Comparison of ENCODE assay signal across 21 cellular contexts in genomic region chr2:31075936-31076590, GRCh38.
A peak's percentile ranks its signal among the peaks of the same experiment; 100 is the strongest.
DNase-seq lines count a peak whose midpoint lies in the region; ATAC-seq and TF ChIP-seq lines count a peak whose summit lies in the region.
"Had no signal": no experiment of that assay in that cellular context is flagged by ENCODE, and none has a peak within 500 bp of the region (broad histone marks: within the 10 kb centered on the region; RNA-seq: fewer than 3 reads in every experiment).

No MANE protein-coding gene starts in this region.

- H3K9me2 ChIP-seq in PC-3 (replicated peaks; ENCODE audit: low read length) = no peaks in the 10 kb centered on the region

- TF ChIP-seq CTCF in AG10803 (conservative IDR thresholded peaks at IDR 0.05; ENCODE audit: low read length) (no peak), PC-3 (conservative IDR thresholded peaks at IDR 0.05; ENCODE audit: low read depth, low read length) (no peak), choroid plexus epithelial cell (conservative IDR thresholded peaks at IDR 0.05; ENCODE audit: low read depth, low read length) (no peak)

- POLR2A ChIA-PET in PC-3 (lab: Charles Lee; ENCODE audit: unreplicated experiment) = no interaction called here

- H3K36me3 ChIP-seq in PC-3 (ENCODE audit: low read depth, low read length) = no peaks in the 10 kb centered on the region
- H3K36me3 ChIP-seq: ascending aorta, heart right ventricle, upper lobe of right lung had no signal

- H4K20me1 ChIP-seq in PC-3 (ENCODE audit: low read length) = no peaks in the 10 kb centered on the region

- BruUV-seq in PC-3 (replicated peaks; lab: Mats Ljungman, UMichigan) = no TSS peak

- no peaks in the 10 kb centered on the region for H3K27me3 ChIP-seq in PC-3 (ENCODE audit: low read length)
- H3K27me3 ChIP-seq: ascending aorta, upper lobe of right lung had no signal

- CTCF ChIA-PET in PC-3 (lab: Charles Lee) = no interaction called here

- no peak overlapping the region for H3K4me2 ChIP-seq in PC-3 (ENCODE audit: low read length)
- H3K4me2 ChIP-seq: A549 had no signal

- peak; percentile 8 for DNase-seq in AG10803 (ENCODE audit: low read depth)
- peak; percentile 64 for DNase-seq in PC-3
- DNase-seq in choroid plexus epithelial cell (ENCODE audit: low read depth) = peak; percentile 5
- DNase-seq in islet precursor cell = peak; percentile 32
- DNase-seq in activated CD8-positive, alpha-beta memory T cell treated with anti-CD3 and anti-CD28 coated beads, Interleukin-2, amount 50 U/mL, for 4 hours = no peak
- no peak for DNase-seq in Right ventricle myocardium inferior (ENCODE audit: missing footprints)
- DNase-seq: C1 segment of cervical spinal cord; effector memory CD8-positive, alpha-beta T cell; heart right ventricle; NCI-H1694 treated with DMSO at 0.1 percent for 48 hours; NCI-H2171 treated with DMSO at 0.1 percent for 48 hours; NCI-H526 treated with DMSO at 0.1 percent for 48 hours; posterior cingulate gyrus; Right ventricle myocardium superior; substantia nigra; T-cell; upper lobe of right lung had no signal

- no peak overlapping the region for H3K27ac ChIP-seq in PC-3 (ENCODE audit: low read length)
- H3K27ac ChIP-seq: A549, ascending aorta, heart right ventricle, upper lobe of right lung had no signal

- H3K79me2 ChIP-seq in PC-3 (ENCODE audit: low read length) = no peaks in the 10 kb centered on the region

- no peaks in the 10 kb centered on the region for H3F3A ChIP-seq in PC-3 (ENCODE audit: low read length, unreplicated experiment)

- intact Hi-C loops in PC-3 (cut with micrococcal nuclease) (no loop called here), Right ventricle myocardium inferior (cut with DNase I) (no loop called here)

- no peak overlapping the region for H3K4me3 ChIP-seq in AG10803 (ENCODE audit: low read length)
- no peak overlapping the region for H3K4me3 ChIP-seq in PC-3 (ENCODE audit: low read length)
- H3K4me3 ChIP-seq in choroid plexus epithelial cell (ENCODE audit: low read depth, low read length) = no peak overlapping the region
- H3K4me3 ChIP-seq: A549, ascending aorta, heart right ventricle, upper lobe of right lung had no signal

- H3K4me1 ChIP-seq in PC-3 (ENCODE audit: insufficient read depth, low read length) = peaks cover 12% of the 10 kb centered on the region
- H3K4me1 ChIP-seq: ascending aorta, heart right ventricle, upper lobe of right lung had no signal

- no peak overlapping the region for H2AFZ ChIP-seq in PC-3 (ENCODE audit: low read length)

- H3K9me3 ChIP-seq in PC-3 (ENCODE audit: low read length) = no peaks in the 10 kb centered on the region
- H3K9me3 ChIP-seq: A549, ascending aorta, heart right ventricle, upper lobe of right lung had no signal

- H3K9ac ChIP-seq in PC-3 (ENCODE audit: low read length) = no peak overlapping the region

- ATAC-seq in PC-3 (no peak), GM21360 (IDR thresholded peaks at IDR 0.05; ENCODE audit: unreplicated experiment) (no peak), Right ventricle myocardium inferior (no peak), HG02884 (IDR thresholded peaks at IDR 0.05; ENCODE audit: unreplicated experiment) (no peak)
- ATAC-seq: A549; effector memory CD8-positive, alpha-beta T cell; heart right ventricle; T-cell; upper lobe of right lung had no signal

Comparison
In these comparisons a context has a peak if more than half of its experiments do, and no peak if none do; other contexts are left out.
1. DNase-seq: peak in AG10803 (single experiment), PC-3 (single experiment), choroid plexus epithelial cell (single experiment) and islet precursor cell (single experiment); none in activated CD8-positive, alpha-beta memory T cell treated with anti-CD3 and anti-CD28 coated beads, Interleukin-2, amount 50 U/mL, for 4 hours (single experiment) and Right ventricle myocardium inferior (single experiment).